Comparison of ENCODE assay signal across 1 cellular context in the genomic region with DNA sequence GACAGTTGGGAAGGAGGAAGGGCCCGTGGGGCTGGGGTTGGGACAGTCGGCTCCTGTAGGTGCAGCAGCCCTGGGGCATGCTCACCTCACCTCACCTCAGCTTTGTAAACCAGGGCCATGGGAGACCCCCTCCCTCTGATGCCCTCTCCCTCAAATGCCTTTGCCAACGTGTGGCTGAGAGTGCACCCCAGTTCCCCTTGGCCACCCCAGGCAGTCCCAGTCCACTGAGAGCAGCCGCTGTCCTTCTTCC.
TF ChIP-seq lines count a peak whose summit lies in the region.

No MANE protein-coding gene starts in this region.

TF ChIP-seq in IMR-90, 13 proteins besides CTCF, POLR2A, EP300 and RAD21 (continued from another document):
- TF ChIP-seq MAFK (IDR thresholded peaks at IDR 0.05; ENCODE audit: low read depth, low read length) = no peak
TF ChIP-seq in IMR-90: peak in this region for 0.
